1 cellular context compared by ENCODE assay signal in genomic region chr12:6354539-6355393, GRCh38.
TF ChIP-seq lines count a peak whose summit lies in the region.

No MANE protein-coding gene starts in this region.

TF ChIP-seq in HEK293, 187 proteins besides CTCF, POLR2A, EP300 and RAD21 (continued from another document):
- TF ChIP-seq ZNF157 (tag by site-specific recombination; IDR thresholded peaks at IDR 0.05), result no peak
- no peak for TF ChIP-seq AEBP2 (tag by site-specific recombination; IDR thresholded peaks at IDR 0.05; ENCODE audit: borderline replicate concordance)
- no peak for TF ChIP-seq ZNF214 (tag by site-specific recombination; IDR thresholded peaks at IDR 0.05; ENCODE audit: borderline replicate concordance)
- TF ChIP-seq ZNF837 (tag by site-specific recombination; IDR thresholded peaks at IDR 0.05), result no peak
- no peak for TF ChIP-seq GLI4 (tag by site-specific recombination; IDR thresholded peaks at IDR 0.05)
- no peak for TF ChIP-seq ZNF175 (tag by site-specific recombination; IDR thresholded peaks at IDR 0.05)
- TF ChIP-seq SETDB1 (IDR thresholded peaks at IDR 0.05; ENCODE audit: insufficient read length, low read length), result no peak
- TF ChIP-seq ZNF777 (tag by site-specific recombination; IDR thresholded peaks at IDR 0.05; ENCODE audit: borderline replicate concordance), result no peak
- TF ChIP-seq ZNF16 (tag by site-specific recombination; IDR thresholded peaks at IDR 0.05; ENCODE audit: low read depth), result peak; percentile 58; the same call in 1 of the 2 replicates
- TF ChIP-seq ZNF394 (tag by site-specific recombination; IDR thresholded peaks at IDR 0.05; ENCODE audit: borderline replicate concordance), result no peak
- TF ChIP-seq ZNF223 (tag by site-specific recombination; IDR thresholded peaks at IDR 0.05), result no peak
- 0 out of 2 replicates have a peak, but pooled peaks have one; percentile 29 for TF ChIP-seq ZNF341 (tag by site-specific recombination; IDR thresholded peaks at IDR 0.05; ENCODE audit: low read depth)
- TF ChIP-seq ZNF600 (tag by site-specific recombination; IDR thresholded peaks at IDR 0.05), result no peak
- TF ChIP-seq ZNF274 (IDR thresholded peaks at IDR 0.05; ENCODE audit: low read length), result no peak
- TF ChIP-seq ZNF274 (tag by site-specific recombination; IDR thresholded peaks at IDR 0.05; ENCODE audit: borderline replicate concordance), result no peak
- TF ChIP-seq ZNF785 (tag by site-specific recombination; IDR thresholded peaks at IDR 0.05), result no peak
- no peak for TF ChIP-seq WT1 (tag by site-specific recombination; IDR thresholded peaks at IDR 0.05)
- TF ChIP-seq ZNF19 (tag by site-specific recombination; IDR thresholded peaks at IDR 0.05; ENCODE audit: low read depth), result no peak
- TF ChIP-seq ZNF585B (tag by site-specific recombination; IDR thresholded peaks at IDR 0.05), result no peak
- no peak for TF ChIP-seq ZNF23 (tag by site-specific recombination; IDR thresholded peaks at IDR 0.05; ENCODE audit: borderline replicate concordance)
- TF ChIP-seq ZNF510 (tag by site-specific recombination; IDR thresholded peaks at IDR 0.05; ENCODE audit: insufficient replicate concordance), result no peak
- TF ChIP-seq ZNF449 (tag by site-specific recombination; IDR thresholded peaks at IDR 0.05), result no peak
- no peak for TF ChIP-seq ZNF211 (tag by site-specific recombination; IDR thresholded peaks at IDR 0.05; ENCODE audit: low read depth)
- TF ChIP-seq ZNF169 (tag by site-specific recombination; IDR thresholded peaks at IDR 0.05), result no peak
- TF ChIP-seq ZNF366 (tag by site-specific recombination; conservative IDR thresholded peaks at IDR 0.05), result no peak
- no peak for TF ChIP-seq ZNF362 (tag by site-specific recombination; IDR thresholded peaks at IDR 0.05)
